In genomic region chr16:70113982-70114826, GRCh38 we compare ENCODE assay signal across 8 cellular contexts. TPM values are rescaled to one million over a fixed set of nuclear protein-coding genes. Genes with fewer than 3 reads are reported as not detected.
DNase-seq lines count a peak whose midpoint lies in the region; ATAC-seq and TF ChIP-seq lines count a peak whose summit lies in the region.
"Not testable (repeated sequence)": the region's sequence is repeated elsewhere in the genome, so short reads cannot be mapped to it uniquely, and the experiment has no call there.

Gene PDPR (plus strand): TSS chr16:70114332. CDS start chr16:70120493, 6,161 bp downstream.

- TF ChIP-seq CTCF in IMR-90 (conservative IDR thresholded peaks at IDR 0.05; ENCODE audit: low read depth, low read length); OCI-LY7 (conservative IDR thresholded peaks at IDR 0.05; ENCODE audit: low read length); epithelial cell of esophagus (IDR thresholded peaks at IDR 0.05; ENCODE audit: insufficient read depth, low read depth, low read length, missing control alignments): not testable (repeated sequence)

- not testable (repeated sequence) for H3K4ac ChIP-seq in IMR-90 (ENCODE audit: low read depth, low read length)

- not testable (repeated sequence) for H2AK9ac ChIP-seq in IMR-90 (replicated peaks; ENCODE audit: low read depth, low read length, poor library complexity)

- not testable (repeated sequence) for TF ChIP-seq RAD21 in IMR-90 (IDR thresholded peaks at IDR 0.05; ENCODE audit: low read length)

- H3K79me1 ChIP-seq in IMR-90 (ENCODE audit: low read depth in 1 of 2, low read length in 2 of 2): peaks cover 3 to 28% of the 10 kb centered on the region in 2 experiments; a peak in 3 of 4 replicates

- peak within 1 kb of the TSS; percentile 87 for H3K4me3 ChIP-seq in IMR-90 (ENCODE audit: insufficient read depth, low read depth, low read length)
- H3K4me3 ChIP-seq in OCI-LY7 (ENCODE audit: low read depth, low read length, poor library complexity, severe bottlenecking): peak within 1 kb of the TSS; percentile 98
- peak within 1 kb of the TSS; percentile 62 for H3K4me3 ChIP-seq in epithelial cell of esophagus (ENCODE audit: low read length)

- H3K79me2 ChIP-seq in OCI-LY7 (ENCODE audit: insufficient read depth, low read depth, low read length): not testable (repeated sequence)

- H2BK120ac ChIP-seq in IMR-90 (ENCODE audit: low read depth, low read length): not testable (repeated sequence)

- H4K8ac ChIP-seq in IMR-90 (ENCODE audit: low read depth in 2 of 2, low read length in 2 of 2): peak within 1 kb of the TSS; percentile 70 to 74; a peak in 2 of 4 replicates

- H3K9me3 ChIP-seq in IMR-90 (ENCODE audit: control insufficient read depth, insufficient read depth, low read length); OCI-LY7 (ENCODE audit: low read length): not testable (repeated sequence)

- H2AK5ac ChIP-seq in IMR-90 (ENCODE audit: low read depth, low read length): not testable (repeated sequence)

- peak; percentile 90 for ATAC-seq in GM21529 (IDR thresholded peaks at IDR 0.05; ENCODE audit: unreplicated experiment)
- ATAC-seq in IMR-90 (ENCODE audit: low read depth): peak; percentile 95

- peak within 1 kb of the TSS; percentile 59; the same call in 1 of the 2 replicates for H4K5ac ChIP-seq in IMR-90 (ENCODE audit: low read depth, low read length)

- POLR2A ChIA-PET in IMR-90 (lab: Charles Lee; ENCODE audit: unreplicated experiment): not testable (repeated sequence)
- POLR2A ChIA-PET in OCI-LY7 (lab: Charles Lee): interaction anchor here (0.6 kb wide), 1 partner anchor 1474 kb away, joined by 3 read pairs; no protein-coding TSS in a partner anchor

- peak; percentile 32; the same call in 1 of the 2 replicates for TF ChIP-seq POLR2A in IMR-90 (IDR thresholded peaks at IDR 0.05; ENCODE audit: low read depth, low read length)

- H2AFZ ChIP-seq in IMR-90 (replicated peaks; ENCODE audit: low read length, poor library complexity) (peak within 1 kb of the TSS; percentile 86), OCI-LY7 (ENCODE audit: low read length) (peak within 1 kb of the TSS; percentile 82)

- H3K27ac ChIP-seq in IMR-90 (ENCODE audit: insufficient read depth, low read length) (peak within 1 kb of the TSS; percentile 91), OCI-LY7 (ENCODE audit: low read depth, low read length, poor library complexity, severe bottlenecking) (peak within 1 kb of the TSS; percentile 42)

- H3K27me3 ChIP-seq in IMR-90 (ENCODE audit: control insufficient read depth, insufficient read depth, low read length): not testable (repeated sequence)

- not testable (repeated sequence) for H3K9me1 ChIP-seq in IMR-90 (ENCODE audit: insufficient read depth, low read length)

- H2BK5ac ChIP-seq in IMR-90 (ENCODE audit: low read depth, low read length, poor library complexity, severe bottlenecking): peak within 1 kb of the TSS; percentile 56

- in situ Hi-C loops in IMR-90 (cut with MboI; ENCODE audit: low sequenced_read_pairs): not testable (repeated sequence)

- WGBS in IMR-90 (ENCODE audit: extremely low coverage in 2 of 2, insufficient read length in 1 of 2), 2 experiments: 0% methylated on average over 29 of the region's 88 CpGs; no CpG with 5 or more reads in 1 of the 2 experiments

- 0 out of 2 replicates have a peak within 1 kb of the TSS, but pooled peaks have one; percentile 38 for H3K23ac ChIP-seq in IMR-90 (ENCODE audit: low read depth, low read length)

- H3K14ac ChIP-seq in IMR-90 (replicated peaks; ENCODE audit: low read depth, low read length): peak within 1 kb of the TSS; percentile 59; the same call in 1 of the 2 replicates

- H4K91ac ChIP-seq in IMR-90 (ENCODE audit: insufficient read depth, low read depth, low read length): not testable (repeated sequence)

- not testable (repeated sequence) for H2BK20ac ChIP-seq in IMR-90 (ENCODE audit: low read depth, low read length)

- not testable (repeated sequence) for H3K4me1 ChIP-seq in IMR-90 (ENCODE audit: control insufficient read depth, insufficient read depth, low read length); OCI-LY7 (ENCODE audit: insufficient read depth, low read length, poor library complexity, severe bottlenecking)

- not testable (repeated sequence) for H2BK15ac ChIP-seq in IMR-90 (ENCODE audit: low read depth, low read length)

- CTCF ChIA-PET in IMR-90 (lab: Yijun Ruan, JAX); OCI-LY7 (lab: Charles Lee; ENCODE audit: unreplicated experiment): not testable (repeated sequence)

- intact Hi-C loops in IMR-90 (cut with micrococcal nuclease); OCI-LY7 (cut with micrococcal nuclease; ENCODE audit: unreplicated experiment): not testable (repeated sequence)

- not testable (repeated sequence) for H4K20me1 ChIP-seq in IMR-90 (ENCODE audit: insufficient read depth, low read length); OCI-LY7 (ENCODE audit: insufficient read depth, low read length)

- peak within 1 kb of the TSS; percentile 80 for H3K9ac ChIP-seq in IMR-90 (ENCODE audit: low read depth, low read length)

- BruUV-seq in IMR-90 (replicated peaks; lab: Mats Ljungman, UMichigan) (TSS peak; percentile 49), OCI-LY7 (replicated peaks; lab: Mats Ljungman, UMichigan) (TSS peak; percentile 71)

- H3K36me3 ChIP-seq in IMR-90 (ENCODE audit: control insufficient read depth, insufficient read depth, low read length); OCI-LY7 (ENCODE audit: insufficient read depth, low read length): not testable (repeated sequence)

- H3K9me2 ChIP-seq in OCI-LY7 (ENCODE audit: insufficient read depth, low read length): not testable (repeated sequence)

- not testable (repeated sequence) for H3K56ac ChIP-seq in IMR-90 (ENCODE audit: extremely low read depth, insufficient read depth, low read length)

- peak; percentile 96 for DNase-seq in DMS 273 (lab: John Stamatoyannopoulos, UW; ENCODE audit: unreplicated experiment)
- peak; percentile 86 for DNase-seq in IMR-90
- DNase-seq in OCI-LY7 (ENCODE audit: low spot score): peak; percentile 92
- peak; percentile 89 for DNase-seq in activated T-cell treated with anti-CD3 and anti-CD28 coated beads for 1 hour (ENCODE audit: low read depth)
- DNase-seq in epithelial cell of esophagus (ENCODE audit: low read depth): peak; percentile 79
- DNase-seq in middle frontal gyrus (ENCODE audit: extremely low spot score, low spot score): peak; percentile 83
- DNase-seq in stimulated activated CD8-positive, alpha-beta memory T cell treated with anti-CD3 and anti-CD28 coated beads, Interleukin-15, amount 100 ng/mL, for 48 hours (ENCODE audit: low read depth in 2 of 2): peak; percentile 91 to 93

- dilution Hi-C loops in IMR-90 (cut with HindIII; ENCODE audit: low sequenced_read_pairs, unreplicated experiment): not testable (repeated sequence)

- H3K18ac ChIP-seq in IMR-90 (ENCODE audit: low read depth, low read length): not testable (repeated sequence)

- H3K4me2 ChIP-seq in IMR-90 (ENCODE audit: low read depth, low read length) (peak within 1 kb of the TSS; percentile 91), OCI-LY7 (ENCODE audit: low read length) (peak within 1 kb of the TSS; percentile 81)

TF ChIP-seq in IMR-90, 13 proteins besides CTCF, POLR2A, EP300 and RAD21:
- TF ChIP-seq BHLHE40 (IDR thresholded peaks at IDR 0.05; ENCODE audit: low read depth, low read length) (peak; percentile 90), USF2 (IDR thresholded peaks at IDR 0.05; ENCODE audit: low read depth, low read length) (peak; percentile 84)

RNA-seq across cellular contexts. Expression of gene PDPR, which starts in this region (rescaled TPM):
- 10.0 and 12.2 TPM in 2 replicates for total RNA-seq in IMR-90 (2012; rRNA removed)
- polyA plus RNA-seq in IMR-90 (2012; rRNA removed): 19.0 and 19.4 TPM in 2 replicates
- 7.5 and 9.4 TPM in 2 replicates for polyA plus RNA-seq in IMR-90 (2012; cell fraction: cytosol; rRNA removed)
- 41.2 and 66.5 TPM in 2 replicates for polyA plus RNA-seq in IMR-90 (2012; cell fraction: nucleus; rRNA removed; ENCODE audit: low replicate concordance)
- 20.4 and 28.5 TPM in 2 replicates for total RNA-seq in OCI-LY7 (2014; rRNA removed; shearing (Covaris generic))
- total RNA-seq in OCI-LY7 (2022): 34.0 and 34.4 TPM in 2 replicates

Comparison
In these comparisons a context has a peak if more than half of its experiments do, and no peak if none do; other contexts are left out.
1. Peak in every context shown above with its lines: DNase-seq, ATAC-seq, H3K4me3 ChIP-seq and H3K27ac ChIP-seq.